ENCODE assay signal across 9 cellular contexts in the genomic region with DNA sequence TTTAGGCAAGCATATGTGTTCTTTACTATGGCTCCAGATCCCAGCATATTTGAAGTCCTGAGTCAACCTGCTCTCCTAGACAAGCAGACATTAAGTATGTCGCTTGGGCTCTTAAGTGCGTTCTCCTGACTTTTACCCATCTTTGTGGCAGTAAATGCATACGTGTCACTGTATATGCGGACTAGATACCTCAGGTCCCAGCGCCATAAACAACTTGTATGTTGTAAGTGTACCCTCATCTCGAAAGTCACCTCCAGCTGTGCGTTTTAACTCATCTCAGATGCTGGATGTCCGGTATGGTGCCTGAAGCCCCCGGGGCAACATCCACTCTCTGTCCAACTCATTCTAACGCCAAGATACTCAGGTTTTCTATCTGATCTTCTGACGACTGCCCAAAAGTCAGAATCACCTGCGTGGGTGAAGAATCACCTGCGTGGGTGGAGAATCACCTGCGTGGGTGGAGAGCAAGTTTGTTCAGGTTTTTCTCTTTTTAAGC. TPM values are rescaled to one million over a fixed set of nuclear protein-coding genes. Genes with fewer than 3 reads are reported as not detected.
DNase-seq lines count a peak whose midpoint lies in the region; TF ChIP-seq lines count a peak whose summit lies in the region.
"Had no signal": no experiment of that assay in that cellular context is flagged by ENCODE, and none has a peak within 500 bp of the region (broad histone marks: within the 10 kb centered on the region; RNA-seq: fewer than 3 reads in every experiment).

No MANE protein-coding gene starts in this region.

- no peaks in the 10 kb centered on the region for H3K36me3 ChIP-seq in CD8-positive, alpha-beta memory T cell (ENCODE audit: insufficient read depth, low read length)
- peaks cover 0 to 25% of the 10 kb centered on the region in 2 donors for H3K36me3 ChIP-seq in duodenal mucosa (ENCODE audit: control insufficient read depth in 1 of 2, insufficient read depth in 2 of 2, low read length in 2 of 2)
- H3K36me3 ChIP-seq in neural progenitor cell, result no peaks in the 10 kb centered on the region

- H3K27ac ChIP-seq in CD8-positive, alpha-beta memory T cell (ENCODE audit: low read depth, low read length), result no peak overlapping the region
- H3K27ac ChIP-seq in duodenal mucosa (ENCODE audit: low read depth, low read length) (no peak overlapping the region), neural progenitor cell (no peak overlapping the region)

- DNase-seq in CD8-positive, alpha-beta memory T cell, result no peak
- DNase-seq in NB4 (ENCODE audit: low read depth) (no peak), neural progenitor cell (ENCODE audit: low spot score) (no peak), 8988T (no peak), epidermal melanocyte (ENCODE audit: insufficient read length, low spot score) (no peak), NCI-H1092 treated with DMSO at 0.1 percent for 48 hours (lab: John Stamatoyannopoulos, UW) (no peak)
- DNase-seq in stimulated activated naive CD4-positive, alpha-beta T cell treated with Interleukin-2 at 50 U/mL for 16 hours (lab: John Stamatoyannopoulos, UW), result no peak
- DNase-seq: NCI-H1436 had no signal

- H4K20me1 ChIP-seq in neural progenitor cell (ENCODE audit: low read depth), result peaks cover 64% of the 10 kb centered on the region

- no peaks in the 10 kb centered on the region for H3K27me3 ChIP-seq in CD8-positive, alpha-beta memory T cell (ENCODE audit: insufficient read depth, low read length, poor library complexity, severe bottlenecking)
- H3K27me3 ChIP-seq in duodenal mucosa (ENCODE audit: control insufficient read depth in 1 of 2, insufficient read depth in 2 of 2, low read length in 2 of 2), result no peaks in the 10 kb centered on the region
- no peaks in the 10 kb centered on the region for H3K27me3 ChIP-seq in neural progenitor cell

- H3K27me3 Mint-ChIP-seq in CD8-positive, alpha-beta memory T cell, result peaks cover 0 to 4% of the 10 kb centered on the region in 2 donors
- peaks cover 24% of the 10 kb centered on the region for H3K27me3 Mint-ChIP-seq in neural progenitor cell (ENCODE audit: insufficient read depth, low read depth)

- H3K4me1 Mint-ChIP-seq in CD8-positive, alpha-beta memory T cell, result peaks cover 38 to 52% (median 40%) of the 10 kb centered on the region in 3 donors
- peaks cover 22% of the 10 kb centered on the region for H3K4me1 Mint-ChIP-seq in neural progenitor cell

- H3K36me3 Mint-ChIP-seq in CD8-positive, alpha-beta memory T cell, result peaks cover 0 to 36% (median 0%) of the 10 kb centered on the region in 3 donors
- peaks cover 30% of the 10 kb centered on the region for H3K36me3 Mint-ChIP-seq in neural progenitor cell

- peak overlapping the region in 7 of 8 donors; percentile 55 to 93 (median 90) for H3K27ac Mint-ChIP-seq in CD8-positive, alpha-beta memory T cell
- H3K27ac Mint-ChIP-seq in neural progenitor cell, result peak overlapping the region; percentile 23

- H2AFZ ChIP-seq in neural progenitor cell (replicated peaks), result no peak overlapping the region

- CTCF ChIA-PET in CD8-positive, alpha-beta memory T cell (lab: Charles Lee), result no interaction called here

- H3K4me3 ChIP-seq in CD8-positive, alpha-beta memory T cell (ENCODE audit: low read length), result peak overlapping the region; percentile 67
- H3K4me3 ChIP-seq in NB4 (ENCODE audit: low read depth, low read length) (peak overlapping the region; percentile 67), duodenal mucosa (ENCODE audit: low read depth in 1 of 2, low read length in 2 of 2) (peak overlapping the region; percentile 63 to 70), neural progenitor cell (peak overlapping the region; percentile 88)

- TF ChIP-seq CTCF in NB4 (IDR thresholded peaks at IDR 0.05; ENCODE audit: low read depth, low read length) (no peak), neural progenitor cell (IDR thresholded peaks at IDR 0.05) (no peak)

- peaks cover 30% of the 10 kb centered on the region for H3K4me1 ChIP-seq in CD8-positive, alpha-beta memory T cell (ENCODE audit: insufficient read depth, low read length)
- H3K4me1 ChIP-seq in duodenal mucosa (ENCODE audit: control insufficient read depth in 1 of 2, insufficient read depth in 2 of 2, low read length in 2 of 2) (peaks cover 15 to 31% of the 10 kb centered on the region in 2 donors), neural progenitor cell (peaks cover 12% of the 10 kb centered on the region)

- no peak for TF ChIP-seq POLR2A in NB4 (IDR thresholded peaks at IDR 0.05; ENCODE audit: extremely low read depth, insufficient read length)

- H3F3A ChIP-seq in neural progenitor cell (ENCODE audit: low read depth), result peaks cover 61% of the 10 kb centered on the region

- H3K79me2 ChIP-seq in neural progenitor cell (ENCODE audit: low read depth), result peaks cover 72% of the 10 kb centered on the region

- H3K9ac ChIP-seq in duodenal mucosa (ENCODE audit: low read depth in 1 of 2, low read length in 2 of 2), result peak overlapping the region; percentile 13 to 57
- peak overlapping the region; percentile 74 for H3K9ac ChIP-seq in neural progenitor cell

- POLR2A ChIA-PET in CD8-positive, alpha-beta memory T cell (lab: Charles Lee), result interaction anchor here (0.7 to 2.4 kb wide), 3 partner anchors 11 to 365 kb away, joined by 7 to 11 read pairs (median 9); a partner anchor contains a TSS

- peak overlapping the region; percentile 98 for H3K4me2 ChIP-seq in neural progenitor cell

- no peaks in the 10 kb centered on the region for H3K9me3 Mint-ChIP-seq in CD8-positive, alpha-beta memory T cell
- peaks cover 15% of the 10 kb centered on the region for H3K9me3 Mint-ChIP-seq in neural progenitor cell

- peak overlapping the region; percentile 76 to 93 (median 87) for H3K4me3 Mint-ChIP-seq in CD8-positive, alpha-beta memory T cell
- H3K4me3 Mint-ChIP-seq in neural progenitor cell, result peak overlapping the region; percentile 94

- no peaks in the 10 kb centered on the region for H3K9me3 ChIP-seq in CD8-positive, alpha-beta memory T cell (ENCODE audit: low read length)
- H3K9me3 ChIP-seq in duodenal mucosa (ENCODE audit: control insufficient read depth in 1 of 2, low read length in 2 of 2) (no peaks in the 10 kb centered on the region), neural progenitor cell (ENCODE audit: low read depth) (no peaks in the 10 kb centered on the region)

RNA-seq across cellular contexts. Expression of a gene that starts 1.7 kb away (rescaled TPM):
- total RNA-seq in CD8-positive, alpha-beta memory T cell, result 10 to 100 TPM; 91.9 to 93.7 TPM
- polyA plus RNA-seq in CD8-positive, alpha-beta memory T cell, result 47.7 TPM
- total RNA-seq in neural progenitor cell (ENCODE audit: low replicate concordance), result 63.5 and 218 TPM in 2 replicates

RNA-seq across cellular contexts. Expression of a gene that starts 14.7 kb away (rescaled TPM):
- total RNA-seq in CD8-positive, alpha-beta memory T cell, result 10 to 100 TPM; 91.6 to 98.7 TPM
- 28.4 TPM for polyA plus RNA-seq in CD8-positive, alpha-beta memory T cell
- 41.1 and 72.4 TPM in 2 replicates for total RNA-seq in neural progenitor cell (ENCODE audit: low replicate concordance)

RNA-seq across cellular contexts. Expression of a gene that starts 24.5 kb away (rescaled TPM):
- total RNA-seq in CD8-positive, alpha-beta memory T cell, result 10 to 100 TPM; 32.8 to 33.6 TPM
- polyA plus RNA-seq in CD8-positive, alpha-beta memory T cell, result 4.7 TPM
- 2.3 and 13.6 TPM in 2 replicates for total RNA-seq in neural progenitor cell (ENCODE audit: low replicate concordance)

RNA-seq across cellular contexts. Expression of a gene that starts 24.8 kb away (rescaled TPM):
- total RNA-seq in CD8-positive, alpha-beta memory T cell, result 10 to 100 TPM; 31.7 to 33.5 TPM
- polyA plus RNA-seq in CD8-positive, alpha-beta memory T cell, result 16.8 TPM
- 10.4 and 15.9 TPM in 2 replicates for total RNA-seq in neural progenitor cell (ENCODE audit: low replicate concordance)

RNA-seq across cellular contexts. Expression of a gene that starts 34.6 kb away (rescaled TPM):
- total RNA-seq in CD8-positive, alpha-beta memory T cell, result 10 to 100 TPM; 42.3 to 47.2 TPM
- polyA plus RNA-seq in CD8-positive, alpha-beta memory T cell, result 23.7 TPM
- 44.9 and 54.1 TPM in 2 replicates for total RNA-seq in neural progenitor cell (ENCODE audit: low replicate concordance)
